ENCODE assay signal across 7 cellular contexts in the genomic region with DNA sequence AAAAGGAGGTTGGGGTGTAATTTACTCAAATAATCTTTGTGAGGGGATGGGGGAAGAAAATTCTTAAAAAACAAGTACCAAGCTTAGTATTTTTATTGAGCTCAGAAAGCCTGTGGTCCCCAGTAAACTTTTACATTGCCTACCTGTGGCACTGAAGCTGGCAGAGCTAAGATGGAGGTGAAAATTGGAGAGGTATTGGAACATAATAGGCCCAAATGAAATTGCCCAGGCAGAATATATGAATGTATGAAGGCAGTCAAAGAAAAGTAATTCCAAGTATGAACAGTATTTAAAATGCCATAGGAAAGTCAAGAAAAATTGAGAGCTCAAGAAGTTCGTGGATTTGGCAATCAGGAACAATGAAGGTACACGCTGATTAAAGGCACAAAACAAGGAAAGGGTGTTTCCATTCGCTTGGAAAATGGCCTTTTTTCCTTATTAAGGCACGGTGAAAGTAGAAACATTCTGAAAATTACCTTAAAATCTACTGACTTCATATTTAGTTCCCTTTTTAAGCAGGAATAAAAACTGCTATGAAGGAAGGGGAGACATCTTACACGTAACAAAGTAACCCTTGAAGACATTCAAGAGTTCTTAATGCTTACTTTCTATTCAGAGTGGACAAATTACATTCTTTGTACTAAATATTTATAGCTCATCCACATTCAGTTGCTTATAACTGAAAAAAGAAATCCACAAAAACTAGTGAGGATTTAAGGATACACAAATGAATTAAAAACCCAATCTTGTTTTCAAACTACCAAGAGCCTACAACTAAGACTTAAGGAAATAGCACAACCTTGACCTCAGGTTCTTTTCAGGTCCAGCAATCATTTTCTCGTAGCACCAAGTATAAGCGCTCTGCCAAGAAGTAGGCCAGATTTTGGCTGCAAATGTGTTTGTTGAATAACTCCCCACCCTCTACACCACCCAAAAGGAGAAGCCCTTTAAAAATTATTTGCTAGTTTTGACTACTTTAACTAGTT. TPM values are rescaled to one million over a fixed set of nuclear protein-coding genes. Genes with fewer than 3 reads are reported as not detected.
DNase-seq lines count a peak whose midpoint lies in the region; ATAC-seq and TF ChIP-seq lines count a peak whose summit lies in the region.

No MANE protein-coding gene starts in this region.

- peaks cover 8% of the 10 kb centered on the region for H3K36me3 ChIP-seq in rectal smooth muscle tissue (ENCODE audit: control insufficient read depth, insufficient read depth, low read length)

- H3K27ac Mint-ChIP-seq in T-cell, result peak overlapping the region; percentile 100

- DNase-seq in HCEC 1CT (peak; percentile 45), T-cell (no peak), fibroblast of the aortic adventitia (ENCODE audit: low read depth) (peak; percentile 59), NCI-H1417 treated with DMSO at 0.1 percent for 48 hours (lab: John Stamatoyannopoulos, UW) (no peak), amniotic stem cell (lab: John Stamatoyannopoulos, UW) (no peak)

- peak overlapping the region; percentile 97 to 100 (median 100) for H3K4me3 Mint-ChIP-seq in T-cell

- H3K4me1 Mint-ChIP-seq in T-cell, result peaks cover 45 to 59% (median 48%) of the 10 kb centered on the region in 3 donors

- H3K9ac ChIP-seq in rectal smooth muscle tissue (ENCODE audit: low read length), result peak overlapping the region; percentile 100

- POLR2A ChIA-PET in T-cell (lab: Charles Lee), result interaction anchor here (0.5 to 14.0 kb wide), 19 partner anchors 8 to 1139 kb away, joined by 3 to 266 read pairs (median 8); no protein-coding TSS in a partner anchor

- CTCF ChIA-PET in T-cell (lab: Charles Lee), result interaction anchor here (0.6 to 4.2 kb wide), 11 partner anchors 8 to 405 kb away, joined by 3 to 92 read pairs (median 6); no protein-coding TSS in a partner anchor

- peaks cover 35% of the 10 kb centered on the region for H3K36me3 Mint-ChIP-seq in T-cell

- H3K9me3 Mint-ChIP-seq in T-cell, result no peaks in the 10 kb centered on the region

- ATAC-seq in T-cell (replicated peaks in 1 of 4) (no peak), GM19023 (IDR thresholded peaks at IDR 0.05; ENCODE audit: unreplicated experiment) (no peak)

- no peaks in the 10 kb centered on the region for H3K27me3 Mint-ChIP-seq in T-cell

- no peaks in the 10 kb centered on the region for H3K27me3 ChIP-seq in rectal smooth muscle tissue (ENCODE audit: control insufficient read depth, insufficient read depth, low read length)

- H3K27ac ChIP-seq in rectal smooth muscle tissue (ENCODE audit: low read depth, low read length), result peak overlapping the region; percentile 96

- TF ChIP-seq CTCF in fibroblast of the aortic adventitia (IDR thresholded peaks at IDR 0.05; ENCODE audit: insufficient read depth, low read length), result no peak

- peaks cover 4% of the 10 kb centered on the region for H3K4me1 ChIP-seq in rectal smooth muscle tissue (ENCODE audit: control insufficient read depth, insufficient read depth, low read length)

- peak overlapping the region; percentile 96 for H3K4me3 ChIP-seq in fibroblast of the aortic adventitia (ENCODE audit: low read depth, low read length)
- peak overlapping the region; percentile 94 for H3K4me3 ChIP-seq in rectal smooth muscle tissue (ENCODE audit: low read length)

RNA-seq across cellular contexts. Expression of gene KMT2E, which starts 3.2 kb away (rescaled TPM):
- total RNA-seq in T-cell (100 to 1,000 TPM; 164 to 260 (median 169) TPM), fibroblast of the aortic adventitia (ENCODE audit: low replicate concordance) (75.9 and 132 TPM in 2 replicates)

Comparison
In these comparisons a context has a peak if more than half of its experiments do, and no peak if none do; other contexts are left out.
1. DNase-seq: peak in HCEC 1CT (single experiment) and fibroblast of the aortic adventitia (single experiment); none in T-cell (0 of 34), NCI-H1417 treated with DMSO at 0.1 percent for 48 hours (single experiment) and amniotic stem cell (single experiment).